ENCODE assay signal across 1 cellular context in genomic region chr12:14366211-14366762, GRCh38.
TF ChIP-seq lines count a peak whose summit lies in the region.

No MANE protein-coding gene starts in this region.

TF ChIP-seq in GM12878, 131 proteins besides CTCF, POLR2A, EP300 and RAD21 (continued from another document):
- TF ChIP-seq NFYA (IDR thresholded peaks at IDR 0.05; ENCODE audit: borderline replicate concordance, low read depth, low read length) = no peak
- no peak for TF ChIP-seq CREB1 (IDR thresholded peaks at IDR 0.05; ENCODE audit: low read depth)
- TF ChIP-seq ZNF24 (IDR thresholded peaks at IDR 0.05) = peak; percentile 39; the same call in 1 of the 2 replicates
- no peak for TF ChIP-seq NFIC (IDR thresholded peaks at IDR 0.05; ENCODE audit: low read depth, low read length)
- no peak for TF ChIP-seq ZNF687 (IDR thresholded peaks at IDR 0.05)
- no peak for TF ChIP-seq BACH1 (IDR thresholded peaks at IDR 0.05; ENCODE audit: borderline replicate concordance)
- peak; percentile 54; the same call in 1 of the 2 replicates for TF ChIP-seq MXI1 (IDR thresholded peaks at IDR 0.05; ENCODE audit: low read depth, low read length)
- no peak; the same call in 1 of the 2 replicates for TF ChIP-seq ATF2 (IDR thresholded peaks at IDR 0.05; ENCODE audit: low read length)
- TF ChIP-seq PAX8 (IDR thresholded peaks at IDR 0.05) = peak; percentile 87
- 0 out of 2 replicates have a peak, but pooled peaks have one; percentile 24 for TF ChIP-seq STAT3 (IDR thresholded peaks at IDR 0.05; ENCODE audit: low read depth, low read length)
- TF ChIP-seq BRCA1 (IDR thresholded peaks at IDR 0.05; ENCODE audit: low read depth, low read length) = no peak
